ENCODE assay signal across 12 cellular contexts in genomic region chr3:50599115-50599715, GRCh38. TPM values are rescaled to one million over a fixed set of nuclear protein-coding genes. Genes with fewer than 3 reads are reported as not detected.
DNase-seq lines count a peak whose midpoint lies in the region; ATAC-seq, FAIRE-seq and TF ChIP-seq lines count a peak whose summit lies in the region.
"Had no signal": no experiment of that assay in that cellular context is flagged by ENCODE, and none has a peak within 500 bp of the region (broad histone marks: within the 10 kb centered on the region; RNA-seq: fewer than 3 reads in every experiment).

No MANE protein-coding gene starts in this region.

- peaks cover 5% of the 10 kb centered on the region for H3K27me3 Mint-ChIP-seq in activated naive CD4-positive, alpha-beta T cell treated with anti-CD3 and anti-CD28 coated beads, Interleukin-2, amount 10 ng/mL, durations not matched to agents 7 days and 5 days
- H3K27me3 Mint-ChIP-seq in activated T-helper 17 cell treated with anti-CD3 and anti-CD28 coated beads, Interleukin-2, amount 50 U/mL, for 72 hours, result no peaks in the 10 kb centered on the region

- no peaks in the 10 kb centered on the region for H3K9me3 Mint-ChIP-seq in activated naive CD4-positive, alpha-beta T cell treated with anti-CD3 and anti-CD28 coated beads, Interleukin-2, amount 10 ng/mL, durations not matched to agents 7 days and 5 days
- no peaks in the 10 kb centered on the region for H3K9me3 Mint-ChIP-seq in activated T-helper 17 cell treated with anti-CD3 and anti-CD28 coated beads, Interleukin-2, amount 50 U/mL, for 72 hours

- WGBS in lung, 2 donors, result 84 to 90% methylated on average over 6 of the region's 6 CpGs
- WGBS in thyroid gland, 2 donors, result 79 to 87% methylated on average over 5 to 6 of the region's 6 CpGs

- peaks cover 62% of the 10 kb centered on the region for H3K36me3 Mint-ChIP-seq in activated naive CD4-positive, alpha-beta T cell treated with anti-CD3 and anti-CD28 coated beads, Interleukin-2, amount 10 ng/mL, durations not matched to agents 7 days and 5 days
- H3K36me3 Mint-ChIP-seq in activated T-helper 17 cell treated with anti-CD3 and anti-CD28 coated beads, Interleukin-2, amount 50 U/mL, for 72 hours (ENCODE audit: low read depth), result peaks cover 69% of the 10 kb centered on the region

- no peaks in the 10 kb centered on the region for H3K36me3 ChIP-seq in lung (ENCODE audit: control insufficient read depth in 2 of 2, insufficient read depth in 2 of 2, low read length in 2 of 2)
- no peaks in the 10 kb centered on the region for H3K36me3 ChIP-seq in thyroid gland

- H3K27ac ChIP-seq in lung (ENCODE audit: low read depth in 1 of 2, low read length in 1 of 2) (peak overlapping the region; percentile 92 to 98), thyroid gland (peak overlapping the region; percentile 91 to 100 (median 100))
- H3K27ac ChIP-seq: epithelial cell of prostate had no signal

- H3K27ac Mint-ChIP-seq in activated naive CD4-positive, alpha-beta T cell treated with anti-CD3 and anti-CD28 coated beads, Interleukin-2, amount 10 ng/mL, durations not matched to agents 7 days and 5 days, result peak overlapping the region; percentile 99
- H3K27ac Mint-ChIP-seq in activated T-helper 17 cell treated with anti-CD3 and anti-CD28 coated beads, Interleukin-2, amount 50 U/mL, for 72 hours, result peak overlapping the region; percentile 100

- no peak overlapping the region for H3K4me3 ChIP-seq in lung
- H3K4me3 ChIP-seq in thyroid gland (replicated peaks in 1 of 3), result no peak overlapping the region
- H3K4me3 ChIP-seq: smooth muscle cell had no signal

- H3K9me3 ChIP-seq in lung (ENCODE audit: control insufficient read depth in 2 of 2, insufficient read depth in 1 of 2, low read length in 1 of 2), result peaks cover 0 to 1% of the 10 kb centered on the region in 2 donors
- no peaks in the 10 kb centered on the region for H3K9me3 ChIP-seq in thyroid gland

- FAIRE-seq in D721Med (lab: Jason Lieb, UNC), result no peak
- FAIRE-seq: H54 had no signal

- TF ChIP-seq POLR2A in thyroid gland (IDR thresholded peaks at IDR 0.05), result no peak

- intact Hi-C loops in thyroid gland (cut with DNase I) (no loop called here), posterior vena cava (cut with DNase I) (no loop called here)

- no peak for DNase-seq in activated naive CD4-positive, alpha-beta T cell treated with anti-CD3 and anti-CD28 coated beads, Interleukin-2, amount 10 ng/mL, durations not matched to agents 7 days and 5 days
- DNase-seq in activated naive CD4-positive, alpha-beta T cell treated with anti-CD3 and anti-CD28 coated beads, Interleukin-2, amount 50 U/mL, for 16 hours, result no peak
- DNase-seq in lung (ENCODE audit: low spot score) (no peak), thyroid gland (no peak), islet precursor cell (no peak), D721Med (ENCODE audit: insufficient read length, low spot score) (no peak), posterior vena cava (ENCODE audit: low spot score) (no peak)
- DNase-seq: T-helper 9 cell had no signal

- no peak for TF ChIP-seq CTCF in lung (IDR thresholded peaks at IDR 0.05; ENCODE audit: control extremely low read depth, extremely low read depth)
- no peak for TF ChIP-seq CTCF in thyroid gland (IDR thresholded peaks at IDR 0.05)
- no peak for TF ChIP-seq CTCF in D721Med (IDR thresholded peaks at IDR 0.05; ENCODE audit: insufficient read depth, missing control alignments)

- CTCF ChIA-PET in activated naive CD4-positive, alpha-beta T cell treated with anti-CD3 and anti-CD28 coated beads, Interleukin-2, amount 10 ng/mL, durations not matched to agents 7 days and 5 days (lab: Charles Lee), result interaction anchor here (1.0 to 25.1 kb wide), 5 partner anchors 8 to 25 kb away, joined by 3 to 753 read pairs (median 4); partner anchors contain the start of genes C3orf18, CISH and HEMK1

- ATAC-seq in activated T-helper 17 cell treated with anti-CD3 and anti-CD28 coated beads, Interleukin-2, amount 50 U/mL, for 72 hours (replicated peaks), result no peak
- ATAC-seq in lung (ENCODE audit: insufficient read depth, low FRiP score), result no peak

- H3K27me3 ChIP-seq in lung (ENCODE audit: control insufficient read depth, insufficient read depth), result no peaks in the 10 kb centered on the region
- no peaks in the 10 kb centered on the region for H3K27me3 ChIP-seq in thyroid gland

- peaks cover 86% of the 10 kb centered on the region for H3K4me1 Mint-ChIP-seq in activated naive CD4-positive, alpha-beta T cell treated with anti-CD3 and anti-CD28 coated beads, Interleukin-2, amount 10 ng/mL, durations not matched to agents 7 days and 5 days
- H3K4me1 Mint-ChIP-seq in activated T-helper 17 cell treated with anti-CD3 and anti-CD28 coated beads, Interleukin-2, amount 50 U/mL, for 72 hours, result peaks cover 50% of the 10 kb centered on the region

- H3K4me1 ChIP-seq in lung (ENCODE audit: control insufficient read depth in 2 of 2, insufficient read depth in 2 of 2, low read length in 2 of 2), result peaks cover 15 to 42% of the 10 kb centered on the region in 2 donors
- H3K4me1 ChIP-seq in thyroid gland, result peaks cover 48 to 66% of the 10 kb centered on the region in 2 donors

- H3K4me3 Mint-ChIP-seq in activated naive CD4-positive, alpha-beta T cell treated with anti-CD3 and anti-CD28 coated beads, Interleukin-2, amount 10 ng/mL, durations not matched to agents 7 days and 5 days, result no peak overlapping the region
- peak overlapping the region; percentile 97 for H3K4me3 Mint-ChIP-seq in activated T-helper 17 cell treated with anti-CD3 and anti-CD28 coated beads, Interleukin-2, amount 50 U/mL, for 72 hours

RNA-seq across cellular contexts. Expression of gene CISH, which starts 12.4 kb away (rescaled TPM):
- total RNA-seq in activated T-helper 17 cell treated with anti-CD3 and anti-CD28 coated beads, Interleukin-2, amount 50 U/mL, for 72 hours, result 100 to 1,000 TPM; 204 to 327 TPM
- total RNA-seq in lung (10 to 100 TPM; 42.9 to 50.2 TPM), thyroid gland (10 to 100 TPM; 31.0 to 78.1 (median 48.0) TPM), posterior vena cava (10 to 100 TPM in 1 of 2 donors, 1 to 10 TPM in 1; 8.6 to 12.5 TPM)
- 100 to 1,000 TPM in 1 of 2 donors, 10 to 100 TPM in 1; 37.8 to 104 TPM for polyA plus RNA-seq in lung

RNA-seq across cellular contexts. Expression of gene MAPKAPK3, which starts 17.7 kb away (rescaled TPM):
- total RNA-seq in activated T-helper 17 cell treated with anti-CD3 and anti-CD28 coated beads, Interleukin-2, amount 50 U/mL, for 72 hours, result 100 to 1,000 TPM in 1 of 2 donors, 10 to 100 TPM in 1; 99.8 to 131 TPM
- total RNA-seq in lung (10 to 100 TPM; 23.6 to 96.1 TPM), thyroid gland (100 to 1,000 TPM in 1 of 4 donors, 10 to 100 TPM in 3; 66.1 to 147 (median 97.5) TPM), posterior vena cava (10 to 100 TPM; 21.8 to 32.9 TPM)
- polyA plus RNA-seq in lung, result 10 to 100 TPM; 50.8 to 92.1 TPM

RNA-seq across cellular contexts. Expression of gene HEMK1, which starts 29.9 kb away (rescaled TPM):
- total RNA-seq in activated T-helper 17 cell treated with anti-CD3 and anti-CD28 coated beads, Interleukin-2, amount 50 U/mL, for 72 hours, result 10 to 100 TPM; 47.5 to 99.2 TPM
- total RNA-seq in lung (10 to 100 TPM; 17.3 to 28.0 TPM), thyroid gland (10 to 100 TPM; 13.9 to 20.8 (median 17.6) TPM), posterior vena cava (10 to 100 TPM; 10.9 to 12.6 TPM)
- 10 to 100 TPM; 16.0 to 20.1 TPM for polyA plus RNA-seq in lung

RNA-seq across cellular contexts. Expression of gene C3orf18, which starts 31.7 kb away (rescaled TPM):
- total RNA-seq in activated T-helper 17 cell treated with anti-CD3 and anti-CD28 coated beads, Interleukin-2, amount 50 U/mL, for 72 hours, result 10 to 100 TPM; 17.3 to 50.8 TPM
- total RNA-seq in lung (1 to 10 TPM; 5.7 to 7.0 TPM), thyroid gland (10 to 100 TPM; 19.6 to 22.0 (median 20.3) TPM), posterior vena cava (10 to 100 TPM in 1 of 2 donors, 1 to 10 TPM in 1; 9.8 to 11.4 TPM)
- polyA plus RNA-seq in lung, result 1 to 10 TPM; 2.7 to 3.2 TPM
